Comparison of ENCODE assay signal across 34 cellular contexts in genomic region chr11:113121746-113122145, GRCh38.
"Had no signal": no experiment of that assay in that cellular context is flagged by ENCODE, and none has a peak within 500 bp of the region (broad histone marks: within the 10 kb centered on the region; RNA-seq: fewer than 3 reads in every experiment).

No MANE protein-coding gene starts in this region.

- H3K9me3 ChIP-seq: MG63 had no signal

- H3K4me2 ChIP-seq: KMS-11 had no signal

- DNase-seq: Karpas-422, Kasumi-1, KG1, MG63, MM.1S, MV-4-11, NCI-H1048, NCI-H1092, NCI-H1092 treated with DMSO at 0.1 percent for 48 hours, NCI-H1105, NCI-H1105 treated with DMSO at 0.1 percent for 48 hours, NCI-H1417, NCI-H1417 treated with DMSO at 0.1 percent for 48 hours, NCI-H1436, NCI-H1436 treated with DMSO at 0.1 percent for 48 hours, NCI-H146, NCI-H1694, NCI-H1694 treated with DMSO at 0.1 percent for 48 hours, NCI-H187, NCI-H187 treated with DMSO at 0.1 percent for 48 hours, NCI-H1930, NCI-H2029 treated with DMSO at 0.1 percent for 48 hours, NCI-H2081, NCI-H2081 treated with DMSO at 0.1 percent for 48 hours, NCI-H2107, NCI-H2171, NCI-H2171 treated with DMSO at 0.1 percent for 48 hours, NCI-H2227 treated with DMSO at 0.1 percent for 48 hours, NCI-H226, NCI-H345, NCI-H446, NCI-H446 treated with DMSO at 0.1 percent for 48 hours, NCI-H510A had no signal

- H3K36me3 ChIP-seq: MG63 had no signal

- H3K27me3 ChIP-seq: MG63 had no signal

- H3K9ac ChIP-seq: KMS-11 had no signal

- H3K27ac ChIP-seq: KMS-11 had no signal

- H3K4me3 ChIP-seq: MG63 had no signal
